Comparison of ENCODE assay signal across 9 cellular contexts in the genomic region with DNA sequence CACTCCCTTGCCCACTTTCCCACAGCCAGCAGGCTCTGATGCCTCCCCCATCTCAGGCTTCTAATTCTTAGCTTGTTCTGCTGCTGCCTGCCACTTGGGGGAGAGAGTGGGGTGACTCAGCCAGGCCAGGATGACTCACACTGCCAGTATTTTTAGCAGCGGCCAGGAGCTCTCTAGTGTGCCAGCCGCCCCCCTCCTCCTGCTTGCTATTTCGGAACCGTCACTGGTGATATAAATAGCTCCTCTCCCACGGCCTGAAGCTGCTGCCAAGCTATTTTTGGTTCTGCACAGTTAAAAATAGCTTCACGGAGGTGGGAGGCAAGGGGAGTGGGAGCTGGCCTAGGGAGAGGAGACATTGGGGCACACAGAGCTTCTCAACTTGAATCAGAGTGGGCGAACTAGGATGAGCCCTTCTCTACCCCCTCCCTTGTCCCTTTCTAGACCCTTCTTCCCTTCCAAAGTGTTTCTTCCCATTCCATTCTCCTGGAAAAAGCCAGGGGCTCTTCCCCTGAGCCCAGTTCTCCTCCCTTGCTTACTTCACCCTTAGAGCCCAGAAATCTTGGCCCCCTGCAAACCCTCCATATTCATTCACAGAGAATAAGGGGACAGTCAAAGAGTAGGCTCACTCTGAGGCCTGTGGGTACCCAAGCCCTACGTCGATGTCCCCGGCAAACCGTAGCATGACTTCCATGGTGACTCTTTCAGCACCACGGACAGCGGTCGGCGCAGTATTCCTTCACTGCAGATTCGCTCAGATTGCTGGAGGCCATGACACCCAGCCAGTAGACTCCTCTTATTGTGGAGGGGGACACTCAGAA.
DNase-seq lines count a peak whose midpoint lies in the region; ATAC-seq and TF ChIP-seq lines count a peak whose summit lies in the region.
"Had no signal": no experiment of that assay in that cellular context is flagged by ENCODE, and none has a peak within 500 bp of the region (broad histone marks: within the 10 kb centered on the region; RNA-seq: fewer than 3 reads in every experiment).

No MANE protein-coding gene starts in this region.

- no peaks in the 10 kb centered on the region for H3K9me3 ChIP-seq in WERI-Rb-1 (ENCODE audit: severe bottlenecking)

- peak; percentile 68 for TF ChIP-seq CTCF in WERI-Rb-1 (IDR thresholded peaks at IDR 0.05; ENCODE audit: low read depth, low read length)

- DNase-seq in NCI-H2029 (lab: John Stamatoyannopoulos, UW) (peak; percentile 42), NCI-H2029 treated with DMSO at 0.1 percent for 48 hours (lab: John Stamatoyannopoulos, UW) (no peak), NCI-H2171 (lab: John Stamatoyannopoulos, UW) (peak; percentile 78), WERI-Rb-1 (peak; percentile 79), T47D (ENCODE audit: low read depth in 1 of 2, low spot score in 1 of 2) (peak; percentile 83 to 87), inferior parietal cortex (ENCODE audit: extremely low spot score) (peak; percentile 52)
- DNase-seq in stimulated activated CD4-positive, alpha-beta T cell treated with anti-CD3 and anti-CD28 coated beads, Interleukin-1b, Interleukin-23, amount 100 ng/mL, for 24 hours (ENCODE audit: low read depth in 4 of 4, low spot score in 1 of 4): peak; percentile 33 to 70 (median 52)

- no peak overlapping the region for H3K4me3 ChIP-seq in WERI-Rb-1 (ENCODE audit: low read depth, low read length)

- no peaks in the 10 kb centered on the region for H3K36me3 ChIP-seq in WERI-Rb-1

- H3K27ac ChIP-seq in WERI-Rb-1: no peak overlapping the region
- H3K27ac ChIP-seq: C4-2B had no signal

- in situ Hi-C loops in T47D (cut with HindIII; ENCODE audit: low pct_unique_long_range_greater_than_20kb, low sequenced_read_pairs): no loop called here

- ATAC-seq in GM21529 (IDR thresholded peaks at IDR 0.05; ENCODE audit: unreplicated experiment): no peak

- peaks cover 16% of the 10 kb centered on the region for H3K27me3 ChIP-seq in WERI-Rb-1 (ENCODE audit: insufficient read depth, low read depth, severe bottlenecking)
